Comparison of ENCODE assay signal across 19 cellular contexts in genomic region chr13:39329182-39329639, GRCh38.
DNase-seq lines count a peak whose midpoint lies in the region; FAIRE-seq and TF ChIP-seq lines count a peak whose summit lies in the region.
"Had no signal": no experiment of that assay in that cellular context is flagged by ENCODE, and none has a peak within 500 bp of the region (broad histone marks: within the 10 kb centered on the region; RNA-seq: fewer than 3 reads in every experiment).

No MANE protein-coding gene starts in this region.

- TF ChIP-seq RAD21 in H1 (IDR thresholded peaks at IDR 0.05 in 1 of 2, conservative IDR thresholded peaks at IDR 0.05 in 1 of 2; ENCODE audit: low read depth in 2 of 2, low read length in 2 of 2): no peak

- H3K4me3 ChIP-seq in HUES64 (ENCODE audit: low read length): 0 out of 2 replicates have a peak overlapping the region, but pooled peaks have one; percentile 8
- peak overlapping the region in 1 of 4 experiments; percentile 45; a peak in 1 of 8 replicates for H3K4me3 ChIP-seq in H1 (ENCODE audit: extremely low read depth in 1 of 4, insufficient read depth in 2 of 4, low read depth in 3 of 4, low read length in 4 of 4)
- peak overlapping the region; percentile 39 for H3K4me3 ChIP-seq in iPS-20b (ENCODE audit: low read length)
- H3K4me3 ChIP-seq: Peyer's patch had no signal

- 42% methylated on average over 5 of the region's 5 CpGs for WGBS in HUES64
- 32% methylated on average over 5 of the region's 5 CpGs; no CpG with 5 or more reads in 1 of the 2 experiments for WGBS in H1 (ENCODE audit: extremely low coverage in 1 of 2, insufficient coverage in 1 of 2, insufficient read length in 1 of 2, insufficient replicate concordance in 2 of 2, low coverage in 1 of 2, low lambda C conversion rate in 2 of 2, missing lambda C conversion rate in 1 of 2), 2 experiments

- no peaks in the 10 kb centered on the region for H3K79me1 ChIP-seq in H1 (ENCODE audit: low read depth, low read length)

- no peak overlapping the region for H4K8ac ChIP-seq in H1 (ENCODE audit: extremely low read depth, insufficient read depth, low read length)

- peak overlapping the region; percentile 87 for H3K27ac ChIP-seq in HUES64 (ENCODE audit: low read depth, low read length)
- H3K27ac ChIP-seq in H1 (ENCODE audit: low read depth, low read length): 0 out of 2 replicates have a peak overlapping the region, but pooled peaks have one; percentile 33
- H3K27ac ChIP-seq in iPS-20b (ENCODE audit: low read length): no peak overlapping the region
- H3K27ac ChIP-seq: C4-2B, Peyer's patch had no signal

- peak overlapping the region; percentile 13; the same call in 1 of the 2 replicates for H2BK20ac ChIP-seq in H1 (ENCODE audit: low read length)

- no peak for TF ChIP-seq POLR2A in H1 (IDR thresholded peaks at IDR 0.05; ENCODE audit: control extremely low read depth in 1 of 2, low read depth in 2 of 2, low read length in 2 of 2)

- H2BK5ac ChIP-seq in H1 (ENCODE audit: low read depth, low read length): peak overlapping the region; percentile 84; the same call in 1 of the 2 replicates

- FAIRE-seq in H1 (lab: Jason Lieb, UNC): peak; percentile 97

- no peak overlapping the region for H3K23ac ChIP-seq in H1 (ENCODE audit: insufficient read length)

- peak overlapping the region; percentile 70 for H2BK120ac ChIP-seq in H1 (replicated peaks; ENCODE audit: low read depth, low read length)

- H3K9me3 ChIP-seq in HUES64 (ENCODE audit: insufficient read depth, low read depth, low read length) (0 out of 2 replicates have a peak, but pooled peaks cover 8% of the 10 kb centered on the region), H1 (ENCODE audit: insufficient read depth in 2 of 2, low read depth in 1 of 2, low read length in 1 of 2) (0 out of 4 replicates have a peak, but pooled peaks cover 0 to 2% of the 10 kb centered on the region in 2 experiments), iPS-20b (ENCODE audit: insufficient read depth, low read depth, low read length) (no peaks in the 10 kb centered on the region)
- H3K9me3 ChIP-seq: Peyer's patch had no signal

- no peak overlapping the region for H2BK15ac ChIP-seq in H1 (ENCODE audit: low read length)

- peak overlapping the region; percentile 84; the same call in 1 of the 2 replicates for H2BK12ac ChIP-seq in H1 (ENCODE audit: low read depth, low read length)

- H3K4me1 ChIP-seq in HUES64 (ENCODE audit: insufficient read depth, low read length) (peaks cover 18% of the 10 kb centered on the region), H1 (replicated peaks in 1 of 4; ENCODE audit: control insufficient read depth in 3 of 4, insufficient read depth in 4 of 4, low read length in 3 of 4) (peaks cover 0 to 15% (median 12%) of the 10 kb centered on the region in 4 experiments; a peak in 4 of 7 replicates), iPS-20b (ENCODE audit: insufficient read depth, low read length) (peaks cover 17% of the 10 kb centered on the region)
- H3K4me1 ChIP-seq: Peyer's patch had no signal

- CTCF ChIA-PET in H1 (lab: Charles Lee; ENCODE audit: partially characterized antibody): interaction anchor here (0.8 kb wide), 1 partner anchor 87 kb away, joined by 4 read pairs; no protein-coding TSS in a partner anchor

- H3K36me3 ChIP-seq in HUES64 (ENCODE audit: insufficient read depth, low read length) (no peaks in the 10 kb centered on the region), H1 (ENCODE audit: control insufficient read depth in 2 of 4, insufficient read depth in 4 of 4, low read length in 3 of 4) (no peaks in the 10 kb centered on the region), iPS-20b (ENCODE audit: insufficient read depth, low read depth, low read length) (no peaks in the 10 kb centered on the region)
- H3K36me3 ChIP-seq: Peyer's patch had no signal

- no peaks in the 10 kb centered on the region for H3K79me2 ChIP-seq in H1 (ENCODE audit: control insufficient read depth in 1 of 2, insufficient read depth in 2 of 2, low read length in 2 of 2)

- H2AFZ ChIP-seq in H1 (ENCODE audit: low read length): no peak overlapping the region

- peak overlapping the region; percentile 79; the same call in 1 of the 2 replicates for H3K18ac ChIP-seq in H1 (ENCODE audit: extremely low read depth, low read length)

- H3K56ac ChIP-seq in H1 (replicated peaks; ENCODE audit: insufficient read length, low read depth, low read length): no peak overlapping the region

- no peak for TF ChIP-seq CTCF in H1 (IDR thresholded peaks at IDR 0.05; ENCODE audit: control extremely low read depth in 1 of 3, insufficient read depth in 1 of 3, low read depth in 1 of 3, low read length in 3 of 3)

- peak overlapping the region; percentile 18 to 56 for H3K4me2 ChIP-seq in H1 (ENCODE audit: insufficient read depth in 1 of 2, low read depth in 2 of 2, low read length in 2 of 2)

- H3K23me2 ChIP-seq in H1 (ENCODE audit: low read depth, low read length): peaks cover 2% of the 10 kb centered on the region; the same call in 1 of the 2 replicates

- H2AK5ac ChIP-seq in H1 (ENCODE audit: low read depth, low read length): no peak overlapping the region

- no peak overlapping the region for H3K14ac ChIP-seq in H1 (ENCODE audit: insufficient read length)

- H4K5ac ChIP-seq in H1 (ENCODE audit: insufficient read length, low read depth, low read length): no peak overlapping the region

- DNase-seq in Daoy (ENCODE audit: low read depth) (peak; percentile 30), H1 (ENCODE audit: low read depth in 1 of 2, low spot score in 2 of 2) (peak in 1 of 2 experiments; percentile 71), COLO829 (ENCODE audit: low spot score) (no peak), SW 1271 (lab: John Stamatoyannopoulos, UW) (no peak), dedifferentiated amniotic fluid mesenchymal stem cell (ENCODE audit: extremely low spot score) (no peak)
- DNase-seq in effector CD4-positive, alpha-beta T cell: no peak
- DNase-seq: 8988T, COR-L47, HCEC 1CT, KBM-7, NCI-H187, NCI-H2171, NCI-H510A, NCI-H82, Peyer's patch, Right ventricle myocardium superior had no signal

- no peak overlapping the region for H3K4ac ChIP-seq in H1 (replicated peaks; ENCODE audit: insufficient read length, low read depth, low read length)

- H3K9ac ChIP-seq in HUES64 (ENCODE audit: low read depth, low read length) (no peak overlapping the region), H1 (replicated peaks in 1 of 4; ENCODE audit: extremely low read depth in 1 of 4, low read depth in 3 of 4, low read length in 3 of 4) (no peak overlapping the region; a peak in 1 of 7 replicates), iPS-20b (ENCODE audit: low read depth, low read length) (no peak overlapping the region)

- peaks cover 0 to 4% of the 10 kb centered on the region in 2 experiments for H4K20me1 ChIP-seq in H1 (replicated peaks in 1 of 2; ENCODE audit: control insufficient read depth in 1 of 2, insufficient read depth in 2 of 2, low read length in 2 of 2)

- H4K91ac ChIP-seq in H1 (replicated peaks; ENCODE audit: insufficient read length, low read length): no peak overlapping the region

- H3K27me3 ChIP-seq in HUES64 (ENCODE audit: insufficient read depth, low read length) (no peaks in the 10 kb centered on the region), H1 (replicated peaks in 1 of 4; ENCODE audit: control insufficient read depth in 3 of 4, extremely low read depth in 1 of 4, insufficient read depth in 3 of 4, low read length in 3 of 4) (no peaks in the 10 kb centered on the region), iPS-20b (ENCODE audit: insufficient read depth, low read length) (no peaks in the 10 kb centered on the region)
- H3K27me3 ChIP-seq: Peyer's patch had no signal

- POLR2A ChIA-PET in H1 (lab: Charles Lee; ENCODE audit: partially characterized antibody): no interaction called here

- TF ChIP-seq EP300 in H1 (IDR thresholded peaks at IDR 0.05; ENCODE audit: borderline replicate concordance in 1 of 2, low read depth in 2 of 2, low read length in 2 of 2): peak in 1 of 2 experiments; percentile 90; a peak in 1 of 3 replicates

TF ChIP-seq in H1, 55 proteins besides CTCF, POLR2A, EP300 and RAD21 (continues in another document):
- no peak for TF ChIP-seq TAF7 (optimal IDR thresholded peaks at IDR 0.05; ENCODE audit: borderline replicate concordance, low read depth, low read length)
- no peak for TF ChIP-seq NRF1 (IDR thresholded peaks at IDR 0.05; ENCODE audit: low read depth, low read length)
- peak; percentile 88 for TF ChIP-seq POU5F1 (IDR thresholded peaks at IDR 0.05; ENCODE audit: low read depth, low read length)
- TF ChIP-seq E2F6 (IDR thresholded peaks at IDR 0.05): no peak
- no peak for TF ChIP-seq CBX8 (IDR thresholded peaks at IDR 0.05; ENCODE audit: borderline replicate concordance, low read depth, low read length)
- TF ChIP-seq BACH1 (IDR thresholded peaks at IDR 0.05; ENCODE audit: low read length): no peak
- TF ChIP-seq ATF2 (IDR thresholded peaks at IDR 0.05; ENCODE audit: low read length): peak; percentile 82; the same call in 1 of the 2 replicates
- 0 out of 2 replicates have a peak, but pooled peaks have one; percentile 49 for TF ChIP-seq SP1 (IDR thresholded peaks at IDR 0.05; ENCODE audit: low read depth, low read length)
- TF ChIP-seq ZNF274 (IDR thresholded peaks at IDR 0.05; ENCODE audit: borderline replicate concordance, extremely low read depth, low read length): no peak
- peak; percentile 47; the same call in 1 of the 2 replicates for TF ChIP-seq JUN (IDR thresholded peaks at IDR 0.05; ENCODE audit: low read depth, low read length)
- no peak for TF ChIP-seq GTF2F1 (IDR thresholded peaks at IDR 0.05; ENCODE audit: borderline replicate concordance, low read depth, low read length)
- no peak for TF ChIP-seq EGR1 (IDR thresholded peaks at IDR 0.05; ENCODE audit: borderline replicate concordance, low read depth, low read length)
- no peak for TF ChIP-seq CHD2 (IDR thresholded peaks at IDR 0.05; ENCODE audit: low read length)
- no peak for TF ChIP-seq HDAC6 (IDR thresholded peaks at IDR 0.05; ENCODE audit: low read depth, low read length)
